ENCODE assay signal across 20 cellular contexts in genomic region chr1:164853146-164853545, GRCh38.
"Had no signal": no experiment of that assay in that cellular context is flagged by ENCODE, and none has a peak within 500 bp of the region (broad histone marks: within the 10 kb centered on the region; RNA-seq: fewer than 3 reads in every experiment).

No MANE protein-coding gene starts in this region.

- H3K4me3 ChIP-seq: coronary artery, dorsolateral prefrontal cortex, esophagus muscularis mucosa, gastroesophageal sphincter, heart left ventricle, hepatocyte, left lung, lower lobe of right lung, mucosa of descending colon had no signal

- H3K9me3 ChIP-seq: esophagus muscularis mucosa, gastroesophageal sphincter, heart left ventricle, left lung, lower lobe of right lung, mucosa of descending colon had no signal

- H3K79me2 ChIP-seq: hepatocyte had no signal

- H2AFZ ChIP-seq: hepatocyte had no signal

- H3K27me3 ChIP-seq: dorsolateral prefrontal cortex, esophagus muscularis mucosa, foreskin keratinocyte, gastroesophageal sphincter, heart left ventricle, hepatocyte, left lung had no signal

- H3K27ac ChIP-seq: coronary artery, dorsolateral prefrontal cortex, foreskin keratinocyte, hepatocyte, left lung, lower lobe of right lung had no signal

- H3K4me2 ChIP-seq: hepatocyte had no signal

- DNase-seq: dermis blood vessel endothelial cell; dorsolateral prefrontal cortex; effector CD4-positive, alpha-beta T cell; effector memory CD4-positive, alpha-beta T cell; foreskin keratinocyte; heart left ventricle; hypothalamus; immature natural killer cell; islet precursor cell; kidney; left cardiac atrium; left lung; left ventricle myocardium superior; lower lobe of right lung; mesenchymal stem cell; mucosa of descending colon had no signal

- H3K4me1 ChIP-seq: foreskin keratinocyte, left lung, lower lobe of right lung had no signal

- H3K36me3 ChIP-seq: left lung had no signal
